ENCODE assay signal across 8 cellular contexts in the genomic region with DNA sequence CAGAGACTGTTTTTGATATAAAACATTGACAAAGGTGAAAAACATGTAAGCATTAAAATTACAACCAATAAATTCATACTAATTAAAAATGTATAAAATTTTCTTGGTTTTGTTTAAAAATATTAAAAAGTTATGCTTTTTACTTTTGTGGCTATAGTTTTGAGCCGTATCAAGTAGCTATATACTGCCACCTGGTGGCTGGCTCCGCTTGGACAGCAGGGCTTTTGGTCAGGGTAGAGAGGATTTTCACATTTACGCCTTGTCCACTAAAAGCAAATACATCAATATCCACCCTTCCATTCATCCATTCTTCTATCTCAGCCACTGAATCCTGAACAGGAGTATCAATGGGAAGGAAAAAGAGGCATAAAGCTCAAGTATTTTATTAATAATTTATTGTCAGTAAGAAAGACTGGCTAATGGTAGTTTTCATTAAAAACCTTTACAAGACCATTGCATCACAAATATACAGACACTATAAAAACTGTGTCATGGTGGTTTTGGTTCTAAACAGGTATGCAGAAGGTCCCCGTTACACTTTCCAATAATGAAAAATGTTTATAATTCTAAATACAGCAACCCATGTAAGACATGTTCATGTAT. TPM values are rescaled to one million over a fixed set of nuclear protein-coding genes. Genes with fewer than 3 reads are reported as not detected.
DNase-seq lines count a peak whose midpoint lies in the region; ATAC-seq and TF ChIP-seq lines count a peak whose summit lies in the region.

No MANE protein-coding gene starts in this region.

- H3K27ac Mint-ChIP-seq in endodermal cell: no peak overlapping the region
- H3K27ac Mint-ChIP-seq in stimulated activated naive B cell treated with anti-CD40 and anti-IgM and Interleukin-4, amounts not matched to agents 10 μg/mL and 1 μg/mL and 100 μg/mL, for 72 hours: no peak overlapping the region

- H3K36me3 Mint-ChIP-seq in endodermal cell (ENCODE audit: low read depth): peaks cover 27% of the 10 kb centered on the region
- no peaks in the 10 kb centered on the region for H3K36me3 Mint-ChIP-seq in stimulated activated naive B cell treated with anti-CD40 and anti-IgM and Interleukin-4, amounts not matched to agents 10 μg/mL and 1 μg/mL and 100 μg/mL, for 72 hours

- H3K9me3 Mint-ChIP-seq in endodermal cell: peaks cover 5% of the 10 kb centered on the region
- H3K9me3 Mint-ChIP-seq in stimulated activated naive B cell treated with anti-CD40 and anti-IgM and Interleukin-4, amounts not matched to agents 10 μg/mL and 1 μg/mL and 100 μg/mL, for 72 hours: peaks cover 0 to under 1% of the 10 kb centered on the region in 2 donors

- DNase-seq in DMS79 treated with DMSO at 0.1 percent for 48 hours (lab: John Stamatoyannopoulos, UW): peak; percentile 1
- DNase-seq in DMS79 (lab: John Stamatoyannopoulos, UW): no peak
- DNase-seq in M059J (ENCODE audit: low read depth): peak; percentile 35
- DNase-seq in activated CD4-positive, alpha-beta T cell treated with anti-CD3 and anti-CD28 coated beads, Interleukin-2, amount 50 U/mL, for 48 hours: peak; percentile 69 to 74
- DNase-seq in endodermal cell: peak; percentile 87
- peak in 2 of 3 donors; percentile 71 to 92 for DNase-seq in mucosa of descending colon
- no peak for DNase-seq in stimulated activated naive B cell treated with anti-CD40 and anti-IgM and Interleukin-4, amounts not matched to agents 10 μg/mL and 1 μg/mL and 100 μg/mL, for 72 hours

- H3K4me3 ChIP-seq in endodermal cell (ENCODE audit: low read length) (no peak overlapping the region), mucosa of descending colon (no peak overlapping the region)

- H3K4me3 Mint-ChIP-seq in endodermal cell: no peak overlapping the region
- H3K4me3 Mint-ChIP-seq in stimulated activated naive B cell treated with anti-CD40 and anti-IgM and Interleukin-4, amounts not matched to agents 10 μg/mL and 1 μg/mL and 100 μg/mL, for 72 hours: no peak overlapping the region

- ATAC-seq in GM21528 (IDR thresholded peaks at IDR 0.05; ENCODE audit: low FRiP score, unreplicated experiment) (peak; percentile 80), mucosa of descending colon (peak; percentile 80)
- ATAC-seq in stimulated activated naive B cell treated with anti-CD40 and anti-IgM and Interleukin-4, amounts not matched to agents 10 μg/mL and 1 μg/mL and 100 μg/mL, for 72 hours (replicated peaks): peak; percentile 48 to 58

- H3K27me3 Mint-ChIP-seq in endodermal cell (ENCODE audit: insufficient read depth): peaks cover 3% of the 10 kb centered on the region
- H3K27me3 Mint-ChIP-seq in stimulated activated naive B cell treated with anti-CD40 and anti-IgM and Interleukin-4, amounts not matched to agents 10 μg/mL and 1 μg/mL and 100 μg/mL, for 72 hours: no peaks in the 10 kb centered on the region

- intact Hi-C loops in mucosa of descending colon (cut with DNase I, micrococcal nuclease): loop anchor here in 1 of 2 donors (10.0 kb wide), 1 partner anchor 293 kb away; no protein-coding TSS in a partner anchor

- H3K4me1 ChIP-seq in endodermal cell (ENCODE audit: control insufficient read depth, insufficient read depth, low read length): no peaks in the 10 kb centered on the region
- H3K4me1 ChIP-seq in mucosa of descending colon (ENCODE audit: low read depth): no peaks in the 10 kb centered on the region

- no peaks in the 10 kb centered on the region for H3K27me3 ChIP-seq in endodermal cell (ENCODE audit: control insufficient read depth, insufficient read depth, low read length, poor library complexity, severe bottlenecking)

- H3K9ac ChIP-seq in endodermal cell (ENCODE audit: extremely low read depth, low read length, poor library complexity, severe bottlenecking): no peak overlapping the region

- TF ChIP-seq CTCF in endodermal cell (conservative IDR thresholded peaks at IDR 0.05) (peak; percentile 97), mucosa of descending colon (IDR thresholded peaks at IDR 0.05) (peak; percentile 56)

- H3K4me1 Mint-ChIP-seq in endodermal cell: peaks cover 12% of the 10 kb centered on the region
- no peaks in the 10 kb centered on the region for H3K4me1 Mint-ChIP-seq in stimulated activated naive B cell treated with anti-CD40 and anti-IgM and Interleukin-4, amounts not matched to agents 10 μg/mL and 1 μg/mL and 100 μg/mL, for 72 hours

- H3K27ac ChIP-seq in endodermal cell (ENCODE audit: low read depth, low read length): no peak overlapping the region

- H3K36me3 ChIP-seq in endodermal cell (ENCODE audit: control insufficient read depth, insufficient read depth, low read length) (peaks cover 41% of the 10 kb centered on the region), mucosa of descending colon (ENCODE audit: low read depth) (no peaks in the 10 kb centered on the region)

- H3K9me3 ChIP-seq in endodermal cell (ENCODE audit: control insufficient read depth, low read length): peaks cover 11% of the 10 kb centered on the region
- no peaks in the 10 kb centered on the region for H3K9me3 ChIP-seq in mucosa of descending colon

- 54 to 80% methylated on average over 1 to 4 of the region's 4 CpGs for WGBS in endodermal cell (ENCODE audit: insufficient coverage in 1 of 2, insufficient read length in 1 of 2), 2 experiments

RNA-seq across cellular contexts. Expression of gene MTNR1A, which starts 32.1 kb away (rescaled TPM):
- not detected in 2 replicates for total RNA-seq in M059J (2014; rRNA removed; shearing (Covaris generic))
- total RNA-seq in endodermal cell: 1 to 10 TPM in 1 of 2 donors, under 1 TPM in 1; 0.62 to 1.6 TPM
- 0.28 TPM for polyA plus RNA-seq in endodermal cell (2013, experiment 1 of 2)
- polyA plus RNA-seq in endodermal cell (2013, experiment 2 of 2): not detected
- 1 to 10 TPM; 1.4 to 4.9 (median 3.8) TPM for total RNA-seq in mucosa of descending colon

Comparison
In these comparisons a context has a peak if more than half of its experiments do, and no peak if none do; other contexts are left out.
1. DNase-seq: peak in DMS79 treated with DMSO at 0.1 percent for 48 hours (single experiment), M059J (single experiment), activated CD4-positive, alpha-beta T cell treated with anti-CD3 and anti-CD28 coated beads, Interleukin-2, amount 50 U/mL, for 48 hours (2 of 2), endodermal cell (single experiment) and mucosa of descending colon (2 of 3); none in DMS79 (single experiment) and stimulated activated naive B cell treated with anti-CD40 and anti-IgM and Interleukin-4, amounts not matched to agents 10 μg/mL and 1 μg/mL and 100 μg/mL, for 72 hours (single experiment).
2. Peak in every context shown above with its lines, with median percentiles within 50 percentile points of each other: ATAC-seq.